ENCODE assay signal across 1 cellular context in genomic region chr11:45662096-45662664, GRCh38.
TF ChIP-seq lines count a peak whose summit lies in the region.

No MANE protein-coding gene starts in this region.

TF ChIP-seq in HCT116, 20 proteins besides CTCF, POLR2A, EP300 and RAD21 (continued from another document):
- TF ChIP-seq ZBTB33 (IDR thresholded peaks at IDR 0.05; ENCODE audit: extremely low read depth, insufficient replicate concordance, low read length) (no peak), SP1 (IDR thresholded peaks at IDR 0.05; ENCODE audit: low read depth) (no peak), EZH2 (IDR thresholded peaks at IDR 0.05) (no peak)
